In the genomic region with DNA sequence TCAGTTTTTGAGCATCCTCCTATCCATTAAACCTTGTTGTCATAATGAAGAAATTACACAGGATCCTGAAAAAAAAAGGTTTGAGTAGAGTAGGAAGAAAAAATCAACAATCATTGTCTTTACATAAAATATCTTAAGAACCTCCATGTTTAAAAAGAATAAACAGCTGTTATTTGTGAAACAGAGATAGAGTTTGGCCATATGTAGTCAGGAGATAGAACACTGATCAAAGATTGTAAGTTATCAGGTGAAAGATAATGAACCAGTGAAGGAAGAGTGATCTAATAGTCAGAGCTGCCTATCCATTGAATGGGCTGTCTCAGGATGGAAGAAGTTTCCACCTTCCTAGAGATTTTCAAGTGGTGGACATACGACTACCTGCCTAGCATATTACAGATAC, we compare ENCODE assay signal across 2 cellular contexts.
TF ChIP-seq lines count a peak whose summit lies in the region.

No MANE protein-coding gene starts in this region.

TF ChIP-seq in HepG2, 621 proteins besides CTCF, POLR2A, EP300 and RAD21 (continued from another document):
- TF ChIP-seq, protein P1, sequence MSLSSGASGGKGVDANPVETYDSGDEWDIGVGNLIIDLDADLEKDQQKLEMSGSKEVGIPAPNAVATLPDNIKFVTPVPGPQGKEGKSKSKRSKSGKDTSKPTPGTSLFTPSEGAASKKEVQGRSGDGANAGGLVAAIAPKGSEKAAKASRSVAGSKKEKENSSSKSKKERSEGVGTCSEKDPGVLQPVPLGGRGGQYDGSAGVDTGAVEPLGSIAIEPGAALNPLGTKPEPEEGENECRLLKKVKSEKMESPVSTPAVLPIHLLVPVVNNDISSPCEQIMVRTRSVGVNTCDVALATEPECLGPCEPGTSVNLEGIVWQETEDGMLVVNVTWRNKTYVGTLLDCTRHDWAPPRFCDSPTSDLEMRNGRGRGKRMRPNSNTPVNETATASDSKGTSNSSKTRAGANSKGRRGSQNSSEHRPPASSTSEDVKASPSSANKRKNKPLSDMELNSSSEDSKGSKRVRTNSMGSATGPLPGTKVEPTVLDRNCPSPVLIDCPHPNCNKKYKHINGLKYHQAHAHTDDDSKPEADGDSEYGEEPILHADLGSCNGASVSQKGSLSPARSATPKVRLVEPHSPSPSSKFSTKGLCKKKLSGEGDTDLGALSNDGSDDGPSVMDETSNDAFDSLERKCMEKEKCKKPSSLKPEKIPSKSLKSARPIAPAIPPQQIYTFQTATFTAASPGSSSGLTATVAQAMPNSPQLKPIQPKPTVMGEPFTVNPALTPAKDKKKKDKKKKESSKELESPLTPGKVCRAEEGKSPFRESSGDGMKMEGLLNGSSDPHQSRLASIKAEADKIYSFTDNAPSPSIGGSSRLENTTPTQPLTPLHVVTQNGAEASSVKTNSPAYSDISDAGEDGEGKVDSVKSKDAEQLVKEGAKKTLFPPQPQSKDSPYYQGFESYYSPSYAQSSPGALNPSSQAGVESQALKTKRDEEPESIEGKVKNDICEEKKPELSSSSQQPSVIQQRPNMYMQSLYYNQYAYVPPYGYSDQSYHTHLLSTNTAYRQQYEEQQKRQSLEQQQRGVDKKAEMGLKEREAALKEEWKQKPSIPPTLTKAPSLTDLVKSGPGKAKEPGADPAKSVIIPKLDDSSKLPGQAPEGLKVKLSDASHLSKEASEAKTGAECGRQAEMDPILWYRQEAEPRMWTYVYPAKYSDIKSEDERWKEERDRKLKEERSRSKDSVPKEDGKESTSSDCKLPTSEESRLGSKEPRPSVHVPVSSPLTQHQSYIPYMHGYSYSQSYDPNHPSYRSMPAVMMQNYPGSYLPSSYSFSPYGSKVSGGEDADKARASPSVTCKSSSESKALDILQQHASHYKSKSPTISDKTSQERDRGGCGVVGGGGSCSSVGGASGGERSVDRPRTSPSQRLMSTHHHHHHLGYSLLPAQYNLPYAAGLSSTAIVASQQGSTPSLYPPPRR (CRISPR knock-in tag; IDR thresholded peaks at IDR 0.05; ENCODE audit: borderline replicate concordance) = no peak
- TF ChIP-seq NFKB2 (CRISPR knock-in tag; IDR thresholded peaks at IDR 0.05; ENCODE audit: borderline replicate concordance) (no peak), JUN (CRISPR knock-in tag; IDR thresholded peaks at IDR 0.05) (no peak)
TF ChIP-seq in HepG2: peak in this region for 0.

TF ChIP-seq in K562, 482 proteins besides CTCF, POLR2A, EP300 and RAD21 (continued from another document and continues in another):
- TF ChIP-seq, protein P2, sequence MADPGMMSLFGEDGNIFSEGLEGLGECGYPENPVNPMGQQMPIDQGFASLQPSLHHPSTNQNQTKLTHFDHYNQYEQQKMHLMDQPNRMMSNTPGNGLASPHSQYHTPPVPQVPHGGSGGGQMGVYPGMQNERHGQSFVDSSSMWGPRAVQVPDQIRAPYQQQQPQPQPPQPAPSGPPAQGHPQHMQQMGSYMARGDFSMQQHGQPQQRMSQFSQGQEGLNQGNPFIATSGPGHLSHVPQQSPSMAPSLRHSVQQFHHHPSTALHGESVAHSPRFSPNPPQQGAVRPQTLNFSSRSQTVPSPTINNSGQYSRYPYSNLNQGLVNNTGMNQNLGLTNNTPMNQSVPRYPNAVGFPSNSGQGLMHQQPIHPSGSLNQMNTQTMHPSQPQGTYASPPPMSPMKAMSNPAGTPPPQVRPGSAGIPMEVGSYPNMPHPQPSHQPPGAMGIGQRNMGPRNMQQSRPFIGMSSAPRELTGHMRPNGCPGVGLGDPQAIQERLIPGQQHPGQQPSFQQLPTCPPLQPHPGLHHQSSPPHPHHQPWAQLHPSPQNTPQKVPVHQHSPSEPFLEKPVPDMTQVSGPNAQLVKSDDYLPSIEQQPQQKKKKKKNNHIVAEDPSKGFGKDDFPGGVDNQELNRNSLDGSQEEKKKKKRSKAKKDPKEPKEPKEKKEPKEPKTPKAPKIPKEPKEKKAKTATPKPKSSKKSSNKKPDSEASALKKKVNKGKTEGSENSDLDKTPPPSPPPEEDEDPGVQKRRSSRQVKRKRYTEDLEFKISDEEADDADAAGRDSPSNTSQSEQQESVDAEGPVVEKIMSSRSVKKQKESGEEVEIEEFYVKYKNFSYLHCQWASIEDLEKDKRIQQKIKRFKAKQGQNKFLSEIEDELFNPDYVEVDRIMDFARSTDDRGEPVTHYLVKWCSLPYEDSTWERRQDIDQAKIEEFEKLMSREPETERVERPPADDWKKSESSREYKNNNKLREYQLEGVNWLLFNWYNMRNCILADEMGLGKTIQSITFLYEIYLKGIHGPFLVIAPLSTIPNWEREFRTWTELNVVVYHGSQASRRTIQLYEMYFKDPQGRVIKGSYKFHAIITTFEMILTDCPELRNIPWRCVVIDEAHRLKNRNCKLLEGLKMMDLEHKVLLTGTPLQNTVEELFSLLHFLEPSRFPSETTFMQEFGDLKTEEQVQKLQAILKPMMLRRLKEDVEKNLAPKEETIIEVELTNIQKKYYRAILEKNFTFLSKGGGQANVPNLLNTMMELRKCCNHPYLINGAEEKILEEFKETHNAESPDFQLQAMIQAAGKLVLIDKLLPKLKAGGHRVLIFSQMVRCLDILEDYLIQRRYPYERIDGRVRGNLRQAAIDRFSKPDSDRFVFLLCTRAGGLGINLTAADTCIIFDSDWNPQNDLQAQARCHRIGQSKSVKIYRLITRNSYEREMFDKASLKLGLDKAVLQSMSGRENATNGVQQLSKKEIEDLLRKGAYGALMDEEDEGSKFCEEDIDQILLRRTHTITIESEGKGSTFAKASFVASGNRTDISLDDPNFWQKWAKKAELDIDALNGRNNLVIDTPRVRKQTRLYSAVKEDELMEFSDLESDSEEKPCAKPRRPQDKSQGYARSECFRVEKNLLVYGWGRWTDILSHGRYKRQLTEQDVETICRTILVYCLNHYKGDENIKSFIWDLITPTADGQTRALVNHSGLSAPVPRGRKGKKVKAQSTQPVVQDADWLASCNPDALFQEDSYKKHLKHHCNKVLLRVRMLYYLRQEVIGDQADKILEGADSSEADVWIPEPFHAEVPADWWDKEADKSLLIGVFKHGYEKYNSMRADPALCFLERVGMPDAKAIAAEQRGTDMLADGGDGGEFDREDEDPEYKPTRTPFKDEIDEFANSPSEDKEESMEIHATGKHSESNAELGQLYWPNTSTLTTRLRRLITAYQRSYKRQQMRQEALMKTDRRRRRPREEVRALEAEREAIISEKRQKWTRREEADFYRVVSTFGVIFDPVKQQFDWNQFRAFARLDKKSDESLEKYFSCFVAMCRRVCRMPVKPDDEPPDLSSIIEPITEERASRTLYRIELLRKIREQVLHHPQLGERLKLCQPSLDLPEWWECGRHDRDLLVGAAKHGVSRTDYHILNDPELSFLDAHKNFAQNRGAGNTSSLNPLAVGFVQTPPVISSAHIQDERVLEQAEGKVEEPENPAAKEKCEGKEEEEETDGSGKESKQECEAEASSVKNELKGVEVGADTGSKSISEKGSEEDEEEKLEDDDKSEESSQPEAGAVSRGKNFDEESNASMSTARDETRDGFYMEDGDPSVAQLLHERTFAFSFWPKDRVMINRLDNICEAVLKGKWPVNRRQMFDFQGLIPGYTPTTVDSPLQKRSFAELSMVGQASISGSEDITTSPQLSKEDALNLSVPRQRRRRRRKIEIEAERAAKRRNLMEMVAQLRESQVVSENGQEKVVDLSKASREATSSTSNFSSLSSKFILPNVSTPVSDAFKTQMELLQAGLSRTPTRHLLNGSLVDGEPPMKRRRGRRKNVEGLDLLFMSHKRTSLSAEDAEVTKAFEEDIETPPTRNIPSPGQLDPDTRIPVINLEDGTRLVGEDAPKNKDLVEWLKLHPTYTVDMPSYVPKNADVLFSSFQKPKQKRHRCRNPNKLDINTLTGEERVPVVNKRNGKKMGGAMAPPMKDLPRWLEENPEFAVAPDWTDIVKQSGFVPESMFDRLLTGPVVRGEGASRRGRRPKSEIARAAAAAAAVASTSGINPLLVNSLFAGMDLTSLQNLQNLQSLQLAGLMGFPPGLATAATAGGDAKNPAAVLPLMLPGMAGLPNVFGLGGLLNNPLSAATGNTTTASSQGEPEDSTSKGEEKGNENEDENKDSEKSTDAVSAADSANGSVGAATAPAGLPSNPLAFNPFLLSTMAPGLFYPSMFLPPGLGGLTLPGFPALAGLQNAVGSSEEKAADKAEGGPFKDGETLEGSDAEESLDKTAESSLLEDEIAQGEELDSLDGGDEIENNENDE (IDR thresholded peaks at IDR 0.05; ENCODE audit: low read depth, low read length) = no peak
- TF ChIP-seq POLR3A (IDR thresholded peaks at IDR 0.05; ENCODE audit: borderline replicate concordance, extremely low read depth, insufficient read depth, insufficient read length) = no peak
- TF ChIP-seq RBM14 (IDR thresholded peaks at IDR 0.05; ENCODE audit: borderline replicate concordance, insufficient read depth, low read depth, low read length) = no peak
- no peak for TF ChIP-seq RUNX1 (IDR thresholded peaks at IDR 0.05; ENCODE audit: low read depth)
- TF ChIP-seq NFE2L1 (tag; IDR thresholded peaks at IDR 0.05; ENCODE audit: borderline replicate concordance, low read depth) = no peak
- TF ChIP-seq NFRKB (IDR thresholded peaks at IDR 0.05; ENCODE audit: low read depth) = no peak
- TF ChIP-seq CREM (IDR thresholded peaks at IDR 0.05; ENCODE audit: low read depth) = no peak
- TF ChIP-seq ADNP (tag; IDR thresholded peaks at IDR 0.05) = 0 out of 2 replicates have a peak, but pooled peaks have one; percentile 43
- TF ChIP-seq, protein P3, sequence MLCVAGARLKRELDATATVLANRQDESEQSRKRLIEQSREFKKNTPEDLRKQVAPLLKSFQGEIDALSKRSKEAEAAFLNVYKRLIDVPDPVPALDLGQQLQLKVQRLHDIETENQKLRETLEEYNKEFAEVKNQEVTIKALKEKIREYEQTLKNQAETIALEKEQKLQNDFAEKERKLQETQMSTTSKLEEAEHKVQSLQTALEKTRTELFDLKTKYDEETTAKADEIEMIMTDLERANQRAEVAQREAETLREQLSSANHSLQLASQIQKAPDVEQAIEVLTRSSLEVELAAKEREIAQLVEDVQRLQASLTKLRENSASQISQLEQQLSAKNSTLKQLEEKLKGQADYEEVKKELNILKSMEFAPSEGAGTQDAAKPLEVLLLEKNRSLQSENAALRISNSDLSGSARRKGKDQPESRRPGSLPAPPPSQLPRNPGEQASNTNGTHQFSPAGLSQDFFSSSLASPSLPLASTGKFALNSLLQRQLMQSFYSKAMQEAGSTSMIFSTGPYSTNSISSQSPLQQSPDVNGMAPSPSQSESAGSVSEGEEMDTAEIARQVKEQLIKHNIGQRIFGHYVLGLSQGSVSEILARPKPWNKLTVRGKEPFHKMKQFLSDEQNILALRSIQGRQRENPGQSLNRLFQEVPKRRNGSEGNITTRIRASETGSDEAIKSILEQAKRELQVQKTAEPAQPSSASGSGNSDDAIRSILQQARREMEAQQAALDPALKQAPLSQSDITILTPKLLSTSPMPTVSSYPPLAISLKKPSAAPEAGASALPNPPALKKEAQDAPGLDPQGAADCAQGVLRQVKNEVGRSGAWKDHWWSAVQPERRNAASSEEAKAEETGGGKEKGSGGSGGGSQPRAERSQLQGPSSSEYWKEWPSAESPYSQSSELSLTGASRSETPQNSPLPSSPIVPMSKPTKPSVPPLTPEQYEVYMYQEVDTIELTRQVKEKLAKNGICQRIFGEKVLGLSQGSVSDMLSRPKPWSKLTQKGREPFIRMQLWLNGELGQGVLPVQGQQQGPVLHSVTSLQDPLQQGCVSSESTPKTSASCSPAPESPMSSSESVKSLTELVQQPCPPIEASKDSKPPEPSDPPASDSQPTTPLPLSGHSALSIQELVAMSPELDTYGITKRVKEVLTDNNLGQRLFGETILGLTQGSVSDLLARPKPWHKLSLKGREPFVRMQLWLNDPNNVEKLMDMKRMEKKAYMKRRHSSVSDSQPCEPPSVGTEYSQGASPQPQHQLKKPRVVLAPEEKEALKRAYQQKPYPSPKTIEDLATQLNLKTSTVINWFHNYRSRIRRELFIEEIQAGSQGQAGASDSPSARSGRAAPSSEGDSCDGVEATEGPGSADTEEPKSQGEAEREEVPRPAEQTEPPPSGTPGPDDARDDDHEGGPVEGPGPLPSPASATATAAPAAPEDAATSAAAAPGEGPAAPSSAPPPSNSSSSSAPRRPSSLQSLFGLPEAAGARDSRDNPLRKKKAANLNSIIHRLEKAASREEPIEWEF (CRISPR knock-in tag; IDR thresholded peaks at IDR 0.05) = no peak
- TF ChIP-seq, protein P4, sequence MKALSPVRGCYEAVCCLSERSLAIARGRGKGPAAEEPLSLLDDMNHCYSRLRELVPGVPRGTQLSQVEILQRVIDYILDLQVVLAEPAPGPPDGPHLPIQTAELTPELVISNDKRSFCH (CRISPR knock-in tag; IDR thresholded peaks at IDR 0.05) = no peak
- TF ChIP-seq, protein P4 (tag; IDR thresholded peaks at IDR 0.05) = no peak
- TF ChIP-seq CEBPG (CRISPR knock-in tag; IDR thresholded peaks at IDR 0.05) = no peak
- TF ChIP-seq CEBPG (tag; conservative IDR thresholded peaks at IDR 0.05 in 1 of 2, IDR thresholded peaks at IDR 0.05 in 1 of 2) = no peak
- TF ChIP-seq, protein P5, sequence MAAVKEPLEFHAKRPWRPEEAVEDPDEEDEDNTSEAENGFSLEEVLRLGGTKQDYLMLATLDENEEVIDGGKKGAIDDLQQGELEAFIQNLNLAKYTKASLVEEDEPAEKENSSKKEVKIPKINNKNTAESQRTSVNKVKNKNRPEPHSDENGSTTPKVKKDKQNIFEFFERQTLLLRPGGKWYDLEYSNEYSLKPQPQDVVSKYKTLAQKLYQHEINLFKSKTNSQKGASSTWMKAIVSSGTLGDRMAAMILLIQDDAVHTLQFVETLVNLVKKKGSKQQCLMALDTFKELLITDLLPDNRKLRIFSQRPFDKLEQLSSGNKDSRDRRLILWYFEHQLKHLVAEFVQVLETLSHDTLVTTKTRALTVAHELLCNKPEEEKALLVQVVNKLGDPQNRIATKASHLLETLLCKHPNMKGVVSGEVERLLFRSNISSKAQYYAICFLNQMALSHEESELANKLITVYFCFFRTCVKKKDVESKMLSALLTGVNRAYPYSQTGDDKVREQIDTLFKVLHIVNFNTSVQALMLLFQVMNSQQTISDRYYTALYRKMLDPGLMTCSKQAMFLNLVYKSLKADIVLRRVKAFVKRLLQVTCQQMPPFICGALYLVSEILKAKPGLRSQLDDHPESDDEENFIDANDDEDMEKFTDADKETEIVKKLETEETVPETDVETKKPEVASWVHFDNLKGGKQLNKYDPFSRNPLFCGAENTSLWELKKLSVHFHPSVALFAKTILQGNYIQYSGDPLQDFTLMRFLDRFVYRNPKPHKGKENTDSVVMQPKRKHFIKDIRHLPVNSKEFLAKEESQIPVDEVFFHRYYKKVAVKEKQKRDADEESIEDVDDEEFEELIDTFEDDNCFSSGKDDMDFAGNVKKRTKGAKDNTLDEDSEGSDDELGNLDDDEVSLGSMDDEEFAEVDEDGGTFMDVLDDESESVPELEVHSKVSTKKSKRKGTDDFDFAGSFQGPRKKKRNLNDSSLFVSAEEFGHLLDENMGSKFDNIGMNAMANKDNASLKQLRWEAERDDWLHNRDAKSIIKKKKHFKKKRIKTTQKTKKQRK (IDR thresholded peaks at IDR 0.05; ENCODE audit: borderline replicate concordance, low read depth, low read length) = no peak
- TF ChIP-seq SMARCA4 (IDR thresholded peaks at IDR 0.05) = peak; percentile 52; the same call in 1 of the 2 replicates
- peak; percentile 73 for TF ChIP-seq ARID1B (IDR thresholded peaks at IDR 0.05)
- TF ChIP-seq TCF7 (IDR thresholded peaks at IDR 0.05; ENCODE audit: borderline replicate concordance) = no peak
- TF ChIP-seq, protein P6, sequence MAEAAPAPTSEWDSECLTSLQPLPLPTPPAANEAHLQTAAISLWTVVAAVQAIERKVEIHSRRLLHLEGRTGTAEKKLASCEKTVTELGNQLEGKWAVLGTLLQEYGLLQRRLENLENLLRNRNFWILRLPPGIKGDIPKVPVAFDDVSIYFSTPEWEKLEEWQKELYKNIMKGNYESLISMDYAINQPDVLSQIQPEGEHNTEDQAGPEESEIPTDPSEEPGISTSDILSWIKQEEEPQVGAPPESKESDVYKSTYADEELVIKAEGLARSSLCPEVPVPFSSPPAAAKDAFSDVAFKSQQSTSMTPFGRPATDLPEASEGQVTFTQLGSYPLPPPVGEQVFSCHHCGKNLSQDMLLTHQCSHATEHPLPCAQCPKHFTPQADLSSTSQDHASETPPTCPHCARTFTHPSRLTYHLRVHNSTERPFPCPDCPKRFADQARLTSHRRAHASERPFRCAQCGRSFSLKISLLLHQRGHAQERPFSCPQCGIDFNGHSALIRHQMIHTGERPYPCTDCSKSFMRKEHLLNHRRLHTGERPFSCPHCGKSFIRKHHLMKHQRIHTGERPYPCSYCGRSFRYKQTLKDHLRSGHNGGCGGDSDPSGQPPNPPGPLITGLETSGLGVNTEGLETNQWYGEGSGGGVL (CRISPR knock-in tag; IDR thresholded peaks at IDR 0.05) = no peak
